Comparison of ENCODE assay signal across 22 cellular contexts in genomic region chr5:157463081-157463480, GRCh38. TPM values are rescaled to one million over a fixed set of nuclear protein-coding genes. Genes with fewer than 3 reads are reported as not detected.
A peak's percentile ranks its signal among the peaks of the same experiment; 100 is the strongest.
DNase-seq lines count a peak whose midpoint lies in the region; ATAC-seq, FAIRE-seq and TF ChIP-seq lines count a peak whose summit lies in the region.
"Had no signal": no experiment of that assay in that cellular context is flagged by ENCODE, and none has a peak within 500 bp of the region (broad histone marks: within the 10 kb centered on the region; RNA-seq: fewer than 3 reads in every experiment).

No MANE protein-coding gene starts in this region.

- no peak overlapping the region for H3K4me3 Mint-ChIP-seq in memory B cell
- H3K4me3 Mint-ChIP-seq in naive thymus-derived CD8-positive, alpha-beta T cell, result no peak overlapping the region
- H3K4me3 Mint-ChIP-seq: GM23338 had no signal

- TF ChIP-seq CTCF in transverse colon (IDR thresholded peaks at IDR 0.05), result no peak
- no peak for TF ChIP-seq CTCF in GM20000 (IDR thresholded peaks at IDR 0.05; ENCODE audit: extremely low read depth, missing control alignments)

- H3K27ac ChIP-seq in caudate nucleus (ENCODE audit: low read depth, low read length), result peak overlapping the region; percentile 1
- peak overlapping the region; percentile 47 to 79 (median 64) for H3K27ac ChIP-seq in transverse colon
- H3K27ac ChIP-seq: ascending aorta, Peyer's patch, thyroid gland had no signal

- no peaks in the 10 kb centered on the region for H3K9me3 Mint-ChIP-seq in memory B cell
- no peaks in the 10 kb centered on the region for H3K9me3 Mint-ChIP-seq in naive thymus-derived CD8-positive, alpha-beta T cell
- H3K9me3 Mint-ChIP-seq: GM23338 had no signal

- peaks cover 54% of the 10 kb centered on the region for H3K4me1 Mint-ChIP-seq in memory B cell
- peaks cover 0 to 36% (median 6%) of the 10 kb centered on the region in 4 donors for H3K4me1 Mint-ChIP-seq in naive thymus-derived CD8-positive, alpha-beta T cell

- no peak for TF ChIP-seq EP300 in transverse colon (IDR thresholded peaks at IDR 0.05; ENCODE audit: low read depth)

- H3K27ac Mint-ChIP-seq in memory B cell, result peak overlapping the region; percentile 78
- no peak overlapping the region for H3K27ac Mint-ChIP-seq in naive thymus-derived CD8-positive, alpha-beta T cell
- H3K27ac Mint-ChIP-seq: GM23338 had no signal

- H3K9me3 ChIP-seq in transverse colon, result no peaks in the 10 kb centered on the region
- H3K9me3 ChIP-seq: ascending aorta, mucosa of descending colon, Peyer's patch, thyroid gland had no signal

- no peak for TF ChIP-seq POLR2A in transverse colon (IDR thresholded peaks at IDR 0.05)

- WGBS in transverse colon (ENCODE audit: low coverage in 1 of 2), 2 donors, result 40 to 92% methylated on average over 1 to 8 of the region's 8 CpGs

- no peak for FAIRE-seq in RCC 7860 (lab: Jason Lieb, UNC)
- FAIRE-seq: frontal cortex had no signal

- H3K36me3 ChIP-seq in transverse colon, result no peaks in the 10 kb centered on the region
- H3K36me3 ChIP-seq: ascending aorta, Peyer's patch, thyroid gland had no signal

- intact Hi-C loops in transverse colon (cut with DNase I; ENCODE audit: low total_unique reads), result no loop called here

- in situ Hi-C loops in transverse colon (cut with MboI; ENCODE audit: low pct_ligation_motif_present in 1 of 4, low pct_unique_long_range_greater_than_20kb in 1 of 4, low sequenced_read_pairs in 3 of 4), result no loop called here

- H3K27me3 ChIP-seq in transverse colon, result peaks cover 26% of the 10 kb centered on the region
- H3K27me3 ChIP-seq: ascending aorta, thyroid gland had no signal

- no peaks in the 10 kb centered on the region for H3K27me3 Mint-ChIP-seq in memory B cell
- peaks cover 17 to 55% (median 43%) of the 10 kb centered on the region in 5 donors for H3K27me3 Mint-ChIP-seq in naive thymus-derived CD8-positive, alpha-beta T cell
- H3K27me3 Mint-ChIP-seq: B cell had no signal

- peaks cover 22% of the 10 kb centered on the region for H3K36me3 Mint-ChIP-seq in memory B cell
- no peaks in the 10 kb centered on the region for H3K36me3 Mint-ChIP-seq in naive thymus-derived CD8-positive, alpha-beta T cell

- POLR2A ChIA-PET in naive thymus-derived CD8-positive, alpha-beta T cell (lab: Charles Lee), result no interaction called here

- H3K4me3 ChIP-seq in transverse colon, result no peak overlapping the region
- H3K4me3 ChIP-seq: ascending aorta, GM23338, mucosa of descending colon, Peyer's patch, thyroid gland had no signal

- DNase-seq in RCC 7860 (ENCODE audit: low spot score), result peak; percentile 46
- no peak for DNase-seq in caudate nucleus (lab: John Stamatoyannopoulos, UW)
- no peak for DNase-seq in memory B cell (ENCODE audit: low spot score in 2 of 2)
- no peak for DNase-seq in transverse colon
- DNase-seq in GM20000 (ENCODE audit: low spot score), result no peak
- DNase-seq in naive thymus-derived CD8-positive, alpha-beta T cell, result no peak
- no peak for DNase-seq in NCI-H69 (lab: John Stamatoyannopoulos, UW)
- DNase-seq: activated CD4-positive, alpha-beta T cell treated with anti-CD3 and anti-CD28 coated beads, Interleukin-2, amount 50 U/mL, for 1 hour; activated naive CD4-positive, alpha-beta T cell treated with Interleukin-2 at 50 U/mL for 16 hours; DND-41; Kasumi-1; mucosa of descending colon; NCI-H1105; NK-92 treated with Interleukin-12 subunit alpha and Interleukin-12 subunit beta, amount 100 ng/mL, for 24 hours; Peyer's patch; retina; SW 1271; thyroid gland had no signal

- H3K4me1 ChIP-seq in transverse colon, result peaks cover 6 to 18% (median 12%) of the 10 kb centered on the region in 4 donors

- ATAC-seq in memory B cell (ENCODE audit: low read depth), result no peak
- ATAC-seq in naive thymus-derived CD8-positive, alpha-beta T cell, result no peak
- ATAC-seq: GM23338 had no signal

RNA-seq across cellular contexts. Expression of gene NIPAL4, which starts 3.1 kb away (rescaled TPM):
- total RNA-seq in transverse colon, result under 1 TPM in 2 of 4 donors, not detected in 2; 0.48 to 0.82 TPM
- total RNA-seq in naive thymus-derived CD8-positive, alpha-beta T cell, result under 1 TPM; 0.11 to 0.26 TPM
- polyA plus RNA-seq in naive thymus-derived CD8-positive, alpha-beta T cell, result not detected
- total RNA-seq: ascending aorta, frontal cortex, Peyer's patch had no signal
- polyA plus RNA-seq: GM23338 had no signal
